ENCODE assay signal across 27 cellular contexts in the genomic region with DNA sequence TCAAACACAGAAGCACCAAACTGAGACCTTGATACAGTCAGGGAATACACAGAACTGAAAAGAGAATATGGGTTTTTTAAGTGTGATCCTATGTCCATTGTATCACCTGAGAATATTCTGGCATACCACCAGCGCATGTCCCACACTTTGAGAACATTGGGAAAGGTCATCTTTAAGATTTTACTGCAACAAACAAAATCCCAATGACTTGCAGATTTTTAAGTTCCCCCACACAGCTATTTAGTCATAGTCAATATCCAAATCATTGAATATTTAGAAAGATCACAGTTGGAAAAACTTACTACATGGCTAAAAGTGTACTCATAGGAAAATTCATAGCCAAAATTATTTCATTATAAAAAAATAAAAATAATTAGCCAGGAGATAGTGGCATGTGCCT.
"Had no signal": no experiment of that assay in that cellular context is flagged by ENCODE, and none has a peak within 500 bp of the region (broad histone marks: within the 10 kb centered on the region; RNA-seq: fewer than 3 reads in every experiment).

No MANE protein-coding gene starts in this region.

- ATAC-seq: stimulated activated effector memory CD8-positive, alpha-beta T cell treated with anti-CD3 and anti-CD28 coated beads, Interleukin-12 subunit alpha, Interleukin-12 subunit beta, amount 100 ng/mL, for 72 hours; stimulated activated memory B cell treated with anti-CD40 and anti-IgM and Interleukin-4, amounts not matched to agents 10 μg/mL and 1 μg/mL and 100 μg/mL, for 72 hours; stimulated activated naive CD8-positive, alpha-beta T cell treated with anti-CD3 and anti-CD28 coated beads, Interleukin-15, amount 100 ng/mL, for 72 hours; stimulated activated naive CD8-positive, alpha-beta T cell treated with anti-CD3 and anti-CD28 coated beads, Interleukin-15, Interleukin-2, amounts not matched to agents 100 U/mL and 50 U/mL, for 24 hours; upper lobe of right lung had no signal

- H3K9me3 ChIP-seq: suprapubic skin, testis, thyroid gland, transverse colon, upper lobe of right lung, uterus, vagina had no signal

- H3K4me3 ChIP-seq: stomach, suprapubic skin, testis, thoracic aorta, thyroid gland, tibial artery, tibial nerve, transverse colon, upper lobe of left lung, upper lobe of right lung, uterus, vagina had no signal

- FAIRE-seq: urothelium cell line had no signal

- H3K4me1 ChIP-seq: tibial artery, upper lobe of right lung, uterus, vagina had no signal

- H3K36me3 ChIP-seq: stomach, thoracic aorta, thyroid gland, tibial nerve, transverse colon, upper lobe of left lung, upper lobe of right lung, uterus, vagina had no signal

- DNase-seq: stimulated activated CD4-positive, alpha-beta T cell treated with anti-CD3 and anti-CD28 coated beads, Interleukin-2, amount 100 ng/mL, for 48 hours; stimulated activated CD4-positive, alpha-beta T cell treated with anti-CD3 and anti-CD28 coated beads, Interleukin-4, amount 100 ng/mL, for 1 hour; stimulated activated CD4-positive, alpha-beta T cell treated with anti-CD3 and anti-CD28 coated beads, Interleukin-4, amount 100 ng/mL, for 24 hours; stimulated activated CD4-positive, alpha-beta T cell treated with anti-CD3 and anti-CD28 coated beads, Interleukin-4, amount 100 ng/mL, for 4 hours; stimulated activated CD8-positive, alpha-beta memory T cell treated with anti-CD3 and anti-CD28 coated beads, Interleukin-4, amount 100 ng/mL, for 48 hours; stimulated activated naive B cell treated with anti-CD40 and anti-IgM and Interleukin-4, amounts not matched to agents 10 μg/mL and 1 μg/mL and 100 μg/mL, for 72 hours; stimulated activated naive CD4-positive, alpha-beta T cell; stimulated activated naive CD4-positive, alpha-beta T cell treated with Interleukin-2 at 50 U/mL for 16 hours; stimulated activated naive CD8-positive, alpha-beta T cell treated with anti-CD3 and anti-CD28 coated beads, Interleukin-15, amount 100 ng/mL, for 72 hours; stimulated activated naive CD8-positive, alpha-beta T cell treated with anti-CD3 and anti-CD28 coated beads, Interleukin-15, Interleukin-2, amounts not matched to agents 100 U/mL and 50 U/mL, for 24 hours; stomach; substantia nigra; testis; thyroid gland; tibial artery; transverse colon; trophoblast cell; upper lobe of left lung; upper lobe of right lung; uterus had no signal

- H3K27ac ChIP-seq: stomach, suprapubic skin, testis, thoracic aorta, thyroid gland, tibial artery, tibial nerve, transverse colon, upper lobe of left lung, upper lobe of right lung, uterus, vagina had no signal

- H3K27me3 ChIP-seq: suprapubic skin, testis, thyroid gland, tibial nerve, transverse colon, upper lobe of left lung, upper lobe of right lung, uterus, vagina had no signal
